ENCODE assay signal across 20 cellular contexts in genomic region chr1:109446236-109446635, GRCh38. TPM values are rescaled to one million over a fixed set of nuclear protein-coding genes. Genes with fewer than 3 reads are reported as not detected.
A peak's percentile ranks its signal among the peaks of the same experiment; 100 is the strongest.
DNase-seq lines count a peak whose midpoint lies in the region; ATAC-seq and TF ChIP-seq lines count a peak whose summit lies in the region.
"Had no signal": no experiment of that assay in that cellular context is flagged by ENCODE, and none has a peak within 500 bp of the region (broad histone marks: within the 10 kb centered on the region; RNA-seq: fewer than 3 reads in every experiment).

No MANE protein-coding gene starts in this region.

- TF ChIP-seq CTCF in BJ (IDR thresholded peaks at IDR 0.05; ENCODE audit: insufficient read depth, low read depth, low read length) (no peak), fibroblast of villous mesenchyme (IDR thresholded peaks at IDR 0.05; ENCODE audit: insufficient read depth, low read depth, low read length) (no peak), mucosa of descending colon (IDR thresholded peaks at IDR 0.05) (no peak)

- H3K27me3 Mint-ChIP-seq in stimulated activated naive CD8-positive, alpha-beta T cell treated with anti-CD3 and anti-CD28 coated beads, Interleukin-15, amount 100 ng/mL, for 72 hours: peaks cover 36% of the 10 kb centered on the region

- no peaks in the 10 kb centered on the region for H3K27me3 ChIP-seq in BJ (ENCODE audit: control insufficient read depth, insufficient read depth, low read length)
- H3K27me3 ChIP-seq: BLaER1 treated with 17β-estradiol and CSF1 and Interleukin-3, amounts not matched to agents 10 nM and 100 nM had no signal

- H3K4me3 Mint-ChIP-seq in stimulated activated naive CD8-positive, alpha-beta T cell treated with anti-CD3 and anti-CD28 coated beads, Interleukin-15, amount 100 ng/mL, for 72 hours: no peak overlapping the region
- H3K4me3 Mint-ChIP-seq: CD8-positive, alpha-beta T cell had no signal

- no peak overlapping the region for H3K27ac Mint-ChIP-seq in stimulated activated naive CD8-positive, alpha-beta T cell treated with anti-CD3 and anti-CD28 coated beads, Interleukin-15, amount 100 ng/mL, for 72 hours
- H3K27ac Mint-ChIP-seq: CD8-positive, alpha-beta T cell had no signal

- no peaks in the 10 kb centered on the region for H3K4me1 ChIP-seq in mucosa of descending colon (ENCODE audit: low read depth)
- H3K4me1 ChIP-seq: SJSA1 had no signal

- no peak for ATAC-seq in stimulated activated naive CD8-positive, alpha-beta T cell treated with anti-CD3 and anti-CD28 coated beads, Interleukin-15, amount 100 ng/mL, for 72 hours
- no peak for ATAC-seq in mucosa of descending colon
- ATAC-seq: CD8-positive, alpha-beta T cell; Panc1 had no signal

- POLR2A ChIA-PET in BJ (lab: Charles Lee): interaction anchor here (0.7 to 1.0 kb wide), 2 partner anchors 21 to 170 kb away, joined by 5 to 8 read pairs; no protein-coding TSS in a partner anchor

- no peak overlapping the region for H3K4me3 ChIP-seq in BJ (ENCODE audit: low read depth, low read length)
- H3K4me3 ChIP-seq in fibroblast of villous mesenchyme (ENCODE audit: low read depth, low read length): no peak overlapping the region
- no peak overlapping the region for H3K4me3 ChIP-seq in mucosa of descending colon
- H3K4me3 ChIP-seq: BLaER1 treated with 17β-estradiol and CSF1 and Interleukin-3, amounts not matched to agents 10 nM and 100 nM; HAP-1; MG63; SJSA1 had no signal

- intact Hi-C loops in mucosa of descending colon (cut with DNase I, micrococcal nuclease): no loop called here

- no peaks in the 10 kb centered on the region for H3K36me3 ChIP-seq in BJ (ENCODE audit: control insufficient read depth, insufficient read depth, low read length)
- H3K36me3 ChIP-seq in mucosa of descending colon (ENCODE audit: low read depth): no peaks in the 10 kb centered on the region
- H3K36me3 ChIP-seq: BLaER1 treated with 17β-estradiol and CSF1 and Interleukin-3, amounts not matched to agents 10 nM and 100 nM; HAP-1; MG63; SJSA1 had no signal

- H3K4me1 Mint-ChIP-seq in stimulated activated naive CD8-positive, alpha-beta T cell treated with anti-CD3 and anti-CD28 coated beads, Interleukin-15, amount 100 ng/mL, for 72 hours: no peaks in the 10 kb centered on the region

- no peaks in the 10 kb centered on the region for H3K9me3 ChIP-seq in mucosa of descending colon
- H3K9me3 ChIP-seq: HAP-1, SJSA1 had no signal

- no peaks in the 10 kb centered on the region for H3K9me3 Mint-ChIP-seq in stimulated activated naive CD8-positive, alpha-beta T cell treated with anti-CD3 and anti-CD28 coated beads, Interleukin-15, amount 100 ng/mL, for 72 hours
- H3K9me3 Mint-ChIP-seq: CD8-positive, alpha-beta T cell had no signal

- DNase-seq in BJ (ENCODE audit: low read depth) (peak; percentile 96), HCEC 1CT (peak; percentile 48), fibroblast of villous mesenchyme (ENCODE audit: low read depth) (peak; percentile 90), NCI-H748 (lab: John Stamatoyannopoulos, UW; ENCODE audit: unreplicated experiment) (no peak), COLO829 (ENCODE audit: low spot score) (no peak), mucosa of descending colon (no peak)
- no peak for DNase-seq in stimulated activated naive CD8-positive, alpha-beta T cell treated with anti-CD3 and anti-CD28 coated beads, Interleukin-15, amount 100 ng/mL, for 72 hours
- DNase-seq: CD8-positive, alpha-beta T cell; DMS53; Kasumi-1; MG63; NCI-H1048; NCI-H1436; NCI-H1930; NCI-H226; NCI-H524 had no signal

- CTCF ChIA-PET in BJ (lab: Yijun Ruan, JAX): no interaction called here

RNA-seq across cellular contexts. Expression of gene PSMA5, which starts 20.0 kb away (rescaled TPM):
- polyA plus RNA-seq in BJ (2011; rRNA removed): 151 and 226 TPM in 2 replicates
- polyA minus RNA-seq in BJ (2011; rRNA and poly(A)+ RNA removed): 47.0 and 57.6 TPM in 2 replicates
- total RNA-seq in fibroblast of villous mesenchyme: 70.2 and 119 TPM in 2 replicates
- total RNA-seq in mucosa of descending colon: 100 to 1,000 TPM in 1 of 3 donors, 10 to 100 TPM in 2; 67.9 to 103 (median 71.0) TPM

RNA-seq across cellular contexts. Expression of gene SYPL2, which starts 20.1 kb away (rescaled TPM):
- polyA plus RNA-seq in BJ (2011; rRNA removed): 58.8 and 73.1 TPM in 2 replicates
- 27.8 and 31.3 TPM in 2 replicates for polyA minus RNA-seq in BJ (2011; rRNA and poly(A)+ RNA removed)
- total RNA-seq in fibroblast of villous mesenchyme: 4.5 and 10.8 TPM in 2 replicates
- 1 to 10 TPM in 1 of 3 donors, under 1 TPM in 2; 0.12 to 6.6 (median 0.34) TPM for total RNA-seq in mucosa of descending colon
- total RNA-seq: CD8-positive, alpha-beta T cell had no signal

RNA-seq across cellular contexts. Expression of gene ATXN7L2, which starts 37.5 kb away (rescaled TPM):
- 5.7 and 8.7 TPM in 2 replicates for polyA plus RNA-seq in BJ (2011; rRNA removed)
- 6.1 and 7.6 TPM in 2 replicates for polyA minus RNA-seq in BJ (2011; rRNA and poly(A)+ RNA removed)
- 3.9 and 4.7 TPM in 2 replicates for total RNA-seq in fibroblast of villous mesenchyme
- total RNA-seq in mucosa of descending colon: 1 to 10 TPM; 2.5 to 4.4 (median 3.5) TPM

RNA-seq across cellular contexts. Expression of gene CYB561D1, which starts 47.7 kb away (rescaled TPM):
- 8.2 and 10.8 TPM in 2 replicates for polyA plus RNA-seq in BJ (2011; rRNA removed)
- polyA minus RNA-seq in BJ (2011; rRNA and poly(A)+ RNA removed): 9.3 and 14.3 TPM in 2 replicates
- 4.7 and 6.1 TPM in 2 replicates for total RNA-seq in fibroblast of villous mesenchyme
- 10 to 100 TPM; 16.0 to 18.7 (median 18.1) TPM for total RNA-seq in mucosa of descending colon

RNA-seq across cellular contexts. Expression of gene SORT1, which starts 48.5 kb away (rescaled TPM):
- polyA plus RNA-seq in BJ (2011; rRNA removed): 38.6 and 52.6 TPM in 2 replicates
- polyA minus RNA-seq in BJ (2011; rRNA and poly(A)+ RNA removed): 144 and 155 TPM in 2 replicates
- 38.4 and 41.9 TPM in 2 replicates for total RNA-seq in fibroblast of villous mesenchyme
- total RNA-seq in mucosa of descending colon: 100 to 1,000 TPM in 2 of 3 donors, 10 to 100 TPM in 1; 89.8 to 109 (median 107) TPM

Comparison
In these comparisons a context has a peak if more than half of its experiments do, and no peak if none do; other contexts are left out.
1. DNase-seq: peak in BJ (single experiment), HCEC 1CT (single experiment) and fibroblast of villous mesenchyme (single experiment); none in NCI-H748 (single experiment), stimulated activated naive CD8-positive, alpha-beta T cell treated with anti-CD3 and anti-CD28 coated beads, Interleukin-15, amount 100 ng/mL, for 72 hours (0 of 2), COLO829 (single experiment) and mucosa of descending colon (0 of 3).